ENCODE assay signal across 13 cellular contexts in genomic region chr5:54655761-54656160, GRCh38.
DNase-seq lines count a peak whose midpoint lies in the region; TF ChIP-seq lines count a peak whose summit lies in the region.
"Had no signal": no experiment of that assay in that cellular context is flagged by ENCODE, and none has a peak within 500 bp of the region (broad histone marks: within the 10 kb centered on the region; RNA-seq: fewer than 3 reads in every experiment).

No MANE protein-coding gene starts in this region.

- TF ChIP-seq POLR2A in esophagus muscularis mucosa (IDR thresholded peaks at IDR 0.05; ENCODE audit: low read depth) (no peak), stomach (IDR thresholded peaks at IDR 0.05) (no peak), lower leg skin (IDR thresholded peaks at IDR 0.05) (no peak)

- no peak for TF ChIP-seq EP300 in esophagus muscularis mucosa (IDR thresholded peaks at IDR 0.05)
- TF ChIP-seq EP300 in stomach (IDR thresholded peaks at IDR 0.05) = no peak

- no peaks in the 10 kb centered on the region for H3K9me3 ChIP-seq in esophagus muscularis mucosa
- no peaks in the 10 kb centered on the region for H3K9me3 ChIP-seq in stomach

- 98% methylated on average over 2 of the region's 2 CpGs for WGBS in esophagus muscularis mucosa
- WGBS in stomach, 5 donors = 81 to 95% (median 94%) methylated on average over 2 of the region's 2 CpGs
- WGBS in lower leg skin, 2 donors = 91 to 97% methylated on average over 2 of the region's 2 CpGs

- H3K27me3 ChIP-seq in esophagus muscularis mucosa (no peaks in the 10 kb centered on the region), stomach (no peaks in the 10 kb centered on the region)

- H3K4me1 ChIP-seq in esophagus muscularis mucosa = peaks cover 32 to 46% (median 39%) of the 10 kb centered on the region in 4 donors
- peaks cover 0 to 43% (median 28%) of the 10 kb centered on the region in 4 donors for H3K4me1 ChIP-seq in stomach

- H3K36me3 ChIP-seq in esophagus muscularis mucosa (no peaks in the 10 kb centered on the region), stomach (no peaks in the 10 kb centered on the region)

- DNase-seq in NCI-H2171 treated with DMSO at 0.1 percent for 48 hours (lab: John Stamatoyannopoulos, UW) (peak; percentile 50), NCI-H2171 (lab: John Stamatoyannopoulos, UW) (no peak), NCI-H82 treated with DMSO at 0.1 percent for 48 hours (lab: John Stamatoyannopoulos, UW; ENCODE audit: unreplicated experiment) (peak; percentile 61), esophagus muscularis mucosa (ENCODE audit: extremely low spot score) (no peak), stomach (no peak), HuH-7.5 (ENCODE audit: low spot score) (no peak), lower leg skin (ENCODE audit: low spot score in 2 of 2) (no peak)
- no peak for DNase-seq in NK-92 treated with Interleukin-12 subunit alpha and Interleukin-12 subunit beta, amount 100 ng/mL, for 24 hours (lab: John Stamatoyannopoulos, UW)
- DNase-seq: CD8-positive, alpha-beta T cell; NCI-H187; PC-3 had no signal

- no peak for TF ChIP-seq CTCF in esophagus muscularis mucosa (IDR thresholded peaks at IDR 0.05)
- no peak for TF ChIP-seq CTCF in stomach (IDR thresholded peaks at IDR 0.05)
- TF ChIP-seq CTCF in lower leg skin (IDR thresholded peaks at IDR 0.05) = no peak

- no peak overlapping the region for H3K4me3 ChIP-seq in esophagus muscularis mucosa
- no peak overlapping the region for H3K4me3 ChIP-seq in stomach
- no peak overlapping the region for H3K4me3 ChIP-seq in lower leg skin (ENCODE audit: low read depth, poor library complexity, severe bottlenecking)

- H3K27ac ChIP-seq in esophagus muscularis mucosa (replicated peaks in 1 of 4) (peak overlapping the region; percentile 10 to 56 (median 46)), stomach (peak overlapping the region in 3 of 5 donors; percentile 34 to 64 (median 44))
- H3K27ac ChIP-seq: 22Rv1, RWPE1 had no signal

- intact Hi-C loops in esophagus muscularis mucosa (cut with DNase I) (no loop called here), stomach (cut with DNase I; ENCODE audit: low total_unique reads) (no loop called here), lower leg skin (cut with DNase I; ENCODE audit: low total_unique reads) (no loop called here)

Comparison
In these comparisons a context has a peak if more than half of its experiments do, and no peak if none do; other contexts are left out.
1. DNase-seq: peak in NCI-H2171 treated with DMSO at 0.1 percent for 48 hours (single experiment) and NCI-H82 treated with DMSO at 0.1 percent for 48 hours (single experiment); none in NCI-H2171 (single experiment), esophagus muscularis mucosa (single experiment), stomach (single experiment), NK-92 treated with Interleukin-12 subunit alpha and Interleukin-12 subunit beta, amount 100 ng/mL, for 24 hours (single experiment), HuH-7.5 (single experiment) and lower leg skin (0 of 2).